In the genomic region with DNA sequence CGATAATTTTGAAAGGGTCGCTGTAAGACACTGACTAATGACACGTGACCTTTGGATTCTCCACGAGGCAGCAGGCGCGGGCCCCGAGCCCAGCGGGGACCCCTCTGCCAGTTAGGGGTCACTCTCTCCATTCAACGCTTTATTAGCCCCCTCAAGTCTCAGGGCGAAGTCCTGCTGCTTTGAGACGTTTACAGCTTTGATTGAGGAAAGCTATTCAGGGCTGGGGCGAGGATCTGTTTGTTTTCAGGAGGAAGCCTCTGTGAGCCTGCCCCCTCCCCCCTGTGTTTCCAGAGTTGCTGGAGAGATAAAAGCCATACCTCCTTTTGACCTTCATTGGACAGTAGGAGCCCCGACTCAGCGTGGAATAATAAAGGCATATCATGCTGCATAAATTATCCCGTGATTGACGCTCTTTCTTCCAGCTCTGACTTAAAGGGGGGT, we compare ENCODE assay signal across 20 cellular contexts. TPM values are rescaled to one million over a fixed set of nuclear protein-coding genes. Genes with fewer than 3 reads are reported as not detected.
DNase-seq lines count a peak whose midpoint lies in the region; ATAC-seq, FAIRE-seq and TF ChIP-seq lines count a peak whose summit lies in the region.
"Had no signal": no experiment of that assay in that cellular context is flagged by ENCODE, and none has a peak within 500 bp of the region (broad histone marks: within the 10 kb centered on the region; RNA-seq: fewer than 3 reads in every experiment).

No MANE protein-coding gene starts in this region.

- H2BK12ac ChIP-seq in H1 (ENCODE audit: low read depth, low read length) = peak overlapping the region; percentile 20; the same call in 1 of the 2 replicates

- peaks cover 28 to 55% of the 10 kb centered on the region in 2 donors for H3K27me3 Mint-ChIP-seq in CD4-positive, alpha-beta memory T cell

- H2BK20ac ChIP-seq in H1 (ENCODE audit: low read length) = no peak overlapping the region

- no peaks in the 10 kb centered on the region for H3K36me3 Mint-ChIP-seq in CD4-positive, alpha-beta memory T cell

- H4K91ac ChIP-seq in H1 (replicated peaks; ENCODE audit: insufficient read length, low read length) = no peak overlapping the region

- H2BK15ac ChIP-seq in H1 (ENCODE audit: low read length) = no peak overlapping the region; the same call in 1 of the 2 replicates

- no peaks in the 10 kb centered on the region for H3K9me2 ChIP-seq in MM.1S (replicated peaks; ENCODE audit: insufficient read depth, low read length)
- no peaks in the 10 kb centered on the region for H3K9me2 ChIP-seq in neural cell (ENCODE audit: insufficient read depth, low read length)

- TF ChIP-seq CTCF in MM.1S (IDR thresholded peaks at IDR 0.05; ENCODE audit: low read length) = no peak
- TF ChIP-seq CTCF in H1 (IDR thresholded peaks at IDR 0.05; ENCODE audit: control extremely low read depth in 1 of 3, insufficient read depth in 1 of 3, low read depth in 1 of 3, low read length in 3 of 3) = no peak
- TF ChIP-seq CTCF in neural cell (IDR thresholded peaks at IDR 0.05; ENCODE audit: poor library complexity, severe bottlenecking) = no peak

- no peak overlapping the region for H2BK120ac ChIP-seq in H1 (replicated peaks; ENCODE audit: low read depth, low read length)

- peak; percentile 62 for FAIRE-seq in H1 (lab: Jason Lieb, UNC)
- FAIRE-seq: pancreas had no signal

- no peak overlapping the region for H3K23ac ChIP-seq in H1 (ENCODE audit: insufficient read length)

- 1% methylated on average over 16 of the region's 16 CpGs; no CpG with 5 or more reads in 1 of the 2 experiments for WGBS in H1 (ENCODE audit: extremely low coverage in 1 of 2, insufficient coverage in 1 of 2, insufficient read length in 1 of 2, insufficient replicate concordance in 2 of 2, low coverage in 1 of 2, low lambda C conversion rate in 2 of 2, missing lambda C conversion rate in 1 of 2), 2 experiments

- no peak overlapping the region for H3K27ac Mint-ChIP-seq in CD4-positive, alpha-beta memory T cell
- H3K27ac Mint-ChIP-seq: activated T-helper 1 cell treated with anti-CD3 and anti-CD28 coated beads, Interleukin-12 subunit alpha, Interleukin-12 subunit beta, Interleukin-2, Interleukin-4 antibody, amounts not matched to agents 30 ng/mL and 10 ng/mL and 1 ng/mL, durations not matched to agents 14 hours and 24 hours and 36 hours; T-helper 2 cell treated with Interferon-gamma antibody and Interleukin-4, amounts not matched to agents 5 μg/mL and 100 μg/mL, for 36 hours had no signal

- POLR2A ChIA-PET in CD4-positive, alpha-beta memory T cell (lab: Charles Lee; ENCODE audit: partially characterized antibody) = no interaction called here
- POLR2A ChIA-PET in H1 (lab: Charles Lee; ENCODE audit: partially characterized antibody) = no interaction called here

- no peak overlapping the region for H2AK5ac ChIP-seq in H1 (ENCODE audit: low read depth, low read length)

- H3K4me1 Mint-ChIP-seq in CD4-positive, alpha-beta memory T cell = peaks cover 7 to 24% (median 10%) of the 10 kb centered on the region in 4 donors

- no peak overlapping the region for H3K14ac ChIP-seq in H1 (ENCODE audit: insufficient read length)

- no peak overlapping the region for H4K8ac ChIP-seq in H1 (ENCODE audit: extremely low read depth, insufficient read depth, low read length)

- TF ChIP-seq RAD21 in H1 (IDR thresholded peaks at IDR 0.05 in 1 of 2, conservative IDR thresholded peaks at IDR 0.05 in 1 of 2; ENCODE audit: low read depth in 2 of 2, low read length in 2 of 2) (no peak), neural cell (conservative IDR thresholded peaks at IDR 0.05) (no peak)

- peak overlapping the region; percentile 17; the same call in 1 of the 2 replicates for H3K18ac ChIP-seq in H1 (ENCODE audit: extremely low read depth, low read length)

- intact Hi-C loops in CD4-positive, alpha-beta memory T cell (cut with micrococcal nuclease) = no loop called here

- H3K36me3 ChIP-seq in CD4-positive, alpha-beta memory T cell (ENCODE audit: insufficient read depth, low read length) = no peaks in the 10 kb centered on the region
- H3K36me3 ChIP-seq in MM.1S (replicated peaks; ENCODE audit: insufficient read depth, low read length) = no peaks in the 10 kb centered on the region
- no peaks in the 10 kb centered on the region for H3K36me3 ChIP-seq in H1 (ENCODE audit: control insufficient read depth in 2 of 4, insufficient read depth in 4 of 4, low read length in 3 of 4)
- no peaks in the 10 kb centered on the region for H3K36me3 ChIP-seq in neural cell (ENCODE audit: insufficient read depth, low read length)
- H3K36me3 ChIP-seq: pancreas, stomach had no signal

- H3K79me2 ChIP-seq in MM.1S (ENCODE audit: low read length) = no peaks in the 10 kb centered on the region
- no peaks in the 10 kb centered on the region for H3K79me2 ChIP-seq in H1 (ENCODE audit: control insufficient read depth in 1 of 2, insufficient read depth in 2 of 2, low read length in 2 of 2)
- no peaks in the 10 kb centered on the region for H3K79me2 ChIP-seq in neural cell (replicated peaks; ENCODE audit: insufficient read depth, low read length)

- H4K5ac ChIP-seq in H1 (ENCODE audit: insufficient read length, low read depth, low read length) = no peak overlapping the region

- H3K27me3 ChIP-seq in CD4-positive, alpha-beta memory T cell (ENCODE audit: insufficient read depth, low read length) = peaks cover 9% of the 10 kb centered on the region
- H3K27me3 ChIP-seq in MM.1S (replicated peaks; ENCODE audit: insufficient read depth, low read length) (no peaks in the 10 kb centered on the region), H1 (replicated peaks in 1 of 4; ENCODE audit: control insufficient read depth in 3 of 4, extremely low read depth in 1 of 4, insufficient read depth in 3 of 4, low read length in 3 of 4) (peaks cover 6 to 46% (median 35%) of the 10 kb centered on the region in 4 experiments), neural cell (ENCODE audit: insufficient read depth, low read depth, low read length) (peaks cover 73% of the 10 kb centered on the region)

- no peak for DNase-seq in CD4-positive, alpha-beta memory T cell
- DNase-seq in MM.1S (no peak), H1 (ENCODE audit: low read depth in 1 of 2, low spot score in 2 of 2) (peak in 1 of 2 experiments; percentile 64), NCI-H510A (lab: John Stamatoyannopoulos, UW) (no peak)
- no peak for DNase-seq in activated CD8-positive, alpha-beta memory T cell treated with anti-CD3 and anti-CD28 coated beads, Interleukin-2, amount 50 U/mL, for 48 hours
- DNase-seq: AML-193, amniotic stem cell, DMS153, dorsolateral prefrontal cortex, hypothalamus, NCI-H187 treated with DMSO at 0.1 percent for 48 hours, pancreas, stomach had no signal

- H3F3A ChIP-seq in MM.1S (ENCODE audit: insufficient read depth, low read length) = no peaks in the 10 kb centered on the region
- H3F3A ChIP-seq in neural cell (ENCODE audit: insufficient read depth, low read length, poor library complexity, severe bottlenecking) = no peaks in the 10 kb centered on the region

- H3K9ac ChIP-seq in MM.1S (ENCODE audit: low read length) (no peak overlapping the region), H1 (replicated peaks in 1 of 4; ENCODE audit: extremely low read depth in 1 of 4, low read depth in 3 of 4, low read length in 3 of 4) (no peak overlapping the region; a peak in 1 of 7 replicates), neural cell (ENCODE audit: low read length) (no peak overlapping the region)

- H3K27ac ChIP-seq in CD4-positive, alpha-beta memory T cell (ENCODE audit: low read depth, low read length) = no peak overlapping the region
- no peak overlapping the region for H3K27ac ChIP-seq in MM.1S (ENCODE audit: low read length)
- no peak overlapping the region for H3K27ac ChIP-seq in H1 (ENCODE audit: low read depth, low read length)
- H3K27ac ChIP-seq in neural cell (ENCODE audit: low read length) = no peak overlapping the region
- H3K27ac ChIP-seq: dorsolateral prefrontal cortex, pancreas, RWPE1, stomach had no signal

- H2AFZ ChIP-seq in MM.1S (ENCODE audit: low read length) = no peak overlapping the region
- H2AFZ ChIP-seq in H1 (ENCODE audit: low read length) = no peak overlapping the region; the same call in 1 of the 2 replicates
- no peak overlapping the region for H2AFZ ChIP-seq in neural cell (ENCODE audit: low read depth, low read length)

- TF ChIP-seq POLR2A in H1 (IDR thresholded peaks at IDR 0.05; ENCODE audit: control extremely low read depth in 1 of 2, low read depth in 2 of 2, low read length in 2 of 2) = no peak

- peaks cover 0 to 1% (median 0%) of the 10 kb centered on the region in 8 donors for H3K9me3 Mint-ChIP-seq in CD4-positive, alpha-beta memory T cell
- H3K9me3 Mint-ChIP-seq: activated T-helper 1 cell treated with anti-CD3 and anti-CD28 coated beads, Interleukin-12 subunit alpha, Interleukin-12 subunit beta, Interleukin-2, Interleukin-4 antibody, amounts not matched to agents 30 ng/mL and 10 ng/mL and 1 ng/mL, durations not matched to agents 14 hours and 24 hours and 36 hours; T-helper 2 cell treated with Interferon-gamma antibody and Interleukin-4, amounts not matched to agents 5 μg/mL and 100 μg/mL, for 36 hours had no signal

- H4K20me1 ChIP-seq in MM.1S (ENCODE audit: insufficient read depth, low read length) (no peaks in the 10 kb centered on the region), H1 (replicated peaks in 1 of 2; ENCODE audit: control insufficient read depth in 1 of 2, insufficient read depth in 2 of 2, low read length in 2 of 2) (no peaks in the 10 kb centered on the region), neural cell (ENCODE audit: insufficient read depth) (no peaks in the 10 kb centered on the region)

- peaks cover 5% of the 10 kb centered on the region; the same call in 1 of the 2 replicates for H3K23me2 ChIP-seq in H1 (ENCODE audit: low read depth, low read length)

- CTCF ChIA-PET in CD4-positive, alpha-beta memory T cell (lab: Charles Lee; ENCODE audit: partially characterized antibody) = no interaction called here
- CTCF ChIA-PET in H1 (lab: Charles Lee; ENCODE audit: partially characterized antibody) = interaction anchor here (0.6 to 1.7 kb wide), 2 partner anchors 16 to 146 kb away, joined by 3 to 6 read pairs; no protein-coding TSS in a partner anchor

- no peak for TF ChIP-seq EP300 in H1 (IDR thresholded peaks at IDR 0.05; ENCODE audit: borderline replicate concordance in 1 of 2, low read depth in 2 of 2, low read length in 2 of 2)
- no peak for TF ChIP-seq EP300 in neural cell (conservative IDR thresholded peaks at IDR 0.05; ENCODE audit: poor library complexity, severe bottlenecking)

- peak overlapping the region; percentile 13 to 61 (median 41) for H3K4me3 Mint-ChIP-seq in CD4-positive, alpha-beta memory T cell
- H3K4me3 Mint-ChIP-seq: activated T-helper 1 cell treated with anti-CD3 and anti-CD28 coated beads, Interleukin-12 subunit alpha, Interleukin-12 subunit beta, Interleukin-2, Interleukin-4 antibody, amounts not matched to agents 30 ng/mL and 10 ng/mL and 1 ng/mL, durations not matched to agents 14 hours and 24 hours and 36 hours; T-helper 2 cell treated with Interferon-gamma antibody and Interleukin-4, amounts not matched to agents 5 μg/mL and 100 μg/mL, for 36 hours had no signal

- H2BK5ac ChIP-seq in H1 (ENCODE audit: low read depth, low read length) = no peak overlapping the region

- H3K4me2 ChIP-seq in MM.1S (ENCODE audit: low read depth, low read length) (0 out of 2 replicates have a peak overlapping the region, but pooled peaks have one; percentile 29), H1 (ENCODE audit: insufficient read depth in 1 of 2, low read depth in 2 of 2, low read length in 2 of 2) (peak overlapping the region; percentile 68 to 73), neural cell (ENCODE audit: low read length) (no peak overlapping the region)

- no peaks in the 10 kb centered on the region for H3K79me1 ChIP-seq in H1 (ENCODE audit: low read depth, low read length)

- ATAC-seq in HG03571 (IDR thresholded peaks at IDR 0.05; ENCODE audit: unreplicated experiment) (no peak), GM21447 (IDR thresholded peaks at IDR 0.05; ENCODE audit: unreplicated experiment) (no peak)

- no peaks in the 10 kb centered on the region for H3K9me3 ChIP-seq in CD4-positive, alpha-beta memory T cell (ENCODE audit: control insufficient read depth in 1 of 2, low read length in 2 of 2)
- H3K9me3 ChIP-seq in MM.1S (replicated peaks; ENCODE audit: insufficient read depth, low read length) (no peaks in the 10 kb centered on the region), H1 (ENCODE audit: insufficient read depth in 2 of 2, low read depth in 1 of 2, low read length in 1 of 2) (no peaks in the 10 kb centered on the region), neural cell (ENCODE audit: low read length) (no peaks in the 10 kb centered on the region)
- H3K9me3 ChIP-seq: pancreas, stomach had no signal

- no peak overlapping the region for H3K4me3 ChIP-seq in CD4-positive, alpha-beta memory T cell (ENCODE audit: low read length in 2 of 2)
- H3K4me3 ChIP-seq in MM.1S (ENCODE audit: low read length) (no peak overlapping the region), H1 (ENCODE audit: extremely low read depth in 1 of 4, insufficient read depth in 2 of 4, low read depth in 3 of 4, low read length in 4 of 4) (peak overlapping the region; percentile 11 to 53 (median 34); a peak in 7 of 8 replicates), neural cell (ENCODE audit: low read length) (peak overlapping the region; percentile 47)
- H3K4me3 ChIP-seq: pancreas had no signal

- no peak overlapping the region for H3K56ac ChIP-seq in H1 (replicated peaks; ENCODE audit: insufficient read length, low read depth, low read length)

- no peak overlapping the region for H3K4ac ChIP-seq in H1 (replicated peaks; ENCODE audit: insufficient read length, low read depth, low read length)

- H3K4me1 ChIP-seq in CD4-positive, alpha-beta memory T cell (ENCODE audit: insufficient read depth, low read length) = peaks cover 12% of the 10 kb centered on the region
- H3K4me1 ChIP-seq in MM.1S (ENCODE audit: low read length) (no peaks in the 10 kb centered on the region), H1 (replicated peaks in 1 of 4; ENCODE audit: control insufficient read depth in 3 of 4, insufficient read depth in 4 of 4, low read length in 3 of 4) (peaks cover 9 to 19% (median 15%) of the 10 kb centered on the region in 4 experiments)
- H3K4me1 ChIP-seq: pancreas had no signal

RNA-seq across cellular contexts. Expression of a gene that starts 31.4 kb away (rescaled TPM):
- total RNA-seq in CD4-positive, alpha-beta memory T cell = under 1 TPM in 1 of 2 experiments, not detected in 1; 0.30 TPM
- not detected for polyA plus RNA-seq in CD4-positive, alpha-beta memory T cell
- 0.38 and 0.47 TPM in 2 replicates for total RNA-seq in H1 (2021; fragmentation: NEBNext Ultra II Directional; extraction: Animal tissue kit (Norgen Biotek cat#: 25700))
- polyA plus RNA-seq in H1 (2011; rRNA removed) = 0.24 and 0.30 TPM in 2 replicates
- polyA plus RNA-seq in H1 (2011; cell fraction: cytosol; rRNA removed) = 0.30 TPM
- 0.86 TPM for polyA plus RNA-seq in H1 (2011; cell fraction: nucleus; rRNA removed)
- polyA plus RNA-seq in H1 (2012, experiment 1 of 2) = 0.20 to 0.70 TPM (median 0.50 TPM) in 4 replicates
- 0.46 TPM for polyA plus RNA-seq in H1 (2012, experiment 2 of 2)
- 0.43 TPM for polyA plus RNA-seq in H1 (2013, experiment 1 of 2)
- polyA plus RNA-seq in H1 (2013, experiment 2 of 2) = 0.42 TPM
- 0.29 and 0.73 TPM in 2 replicates for polyA minus RNA-seq in H1 (2011; rRNA and poly(A)+ RNA removed)
- 2.0 TPM for polyA minus RNA-seq in H1 (2011; cell fraction: cytosol; rRNA and poly(A)+ RNA removed)
- polyA minus RNA-seq in H1 (2011; cell fraction: nucleus; rRNA and poly(A)+ RNA removed) = not detected
- not detected in 2 replicates for polyA plus RNA-seq in neural cell
- not detected in 2 replicates for polyA minus RNA-seq in neural cell
- total RNA-seq: activated T-helper 1 cell treated with anti-CD3 and anti-CD28 coated beads, Interleukin-12 subunit alpha, Interleukin-12 subunit beta, Interleukin-2, Interleukin-4 antibody, amounts not matched to agents 30 ng/mL and 10 ng/mL and 1 ng/mL, durations not matched to agents 14 hours and 24 hours and 36 hours; lung microvascular endothelial cell had no signal

Comparison
In these comparisons a context has a peak if more than half of its experiments do, and no peak if none do; other contexts are left out.
1. H3K4me3 ChIP-seq: peak in H1 (4 of 4) and neural cell (single experiment); none in CD4-positive, alpha-beta memory T cell (0 of 2) and MM.1S (single experiment).